1 cellular context compared by ENCODE assay signal in genomic region chr2:109117181-109117580, GRCh38. TPM values are rescaled to one million over a fixed set of nuclear protein-coding genes. Genes with fewer than 3 reads are reported as not detected.
"Had no signal": no experiment of that assay in that cellular context is flagged by ENCODE, and none has a peak within 500 bp of the region (broad histone marks: within the 10 kb centered on the region; RNA-seq: fewer than 3 reads in every experiment).

No MANE protein-coding gene starts in this region.

RNA-seq across cellular contexts. Expression of gene SH3RF3, which starts 11.8 kb away (rescaled TPM):
- total RNA-seq: G401 had no signal
